In the genomic region with DNA sequence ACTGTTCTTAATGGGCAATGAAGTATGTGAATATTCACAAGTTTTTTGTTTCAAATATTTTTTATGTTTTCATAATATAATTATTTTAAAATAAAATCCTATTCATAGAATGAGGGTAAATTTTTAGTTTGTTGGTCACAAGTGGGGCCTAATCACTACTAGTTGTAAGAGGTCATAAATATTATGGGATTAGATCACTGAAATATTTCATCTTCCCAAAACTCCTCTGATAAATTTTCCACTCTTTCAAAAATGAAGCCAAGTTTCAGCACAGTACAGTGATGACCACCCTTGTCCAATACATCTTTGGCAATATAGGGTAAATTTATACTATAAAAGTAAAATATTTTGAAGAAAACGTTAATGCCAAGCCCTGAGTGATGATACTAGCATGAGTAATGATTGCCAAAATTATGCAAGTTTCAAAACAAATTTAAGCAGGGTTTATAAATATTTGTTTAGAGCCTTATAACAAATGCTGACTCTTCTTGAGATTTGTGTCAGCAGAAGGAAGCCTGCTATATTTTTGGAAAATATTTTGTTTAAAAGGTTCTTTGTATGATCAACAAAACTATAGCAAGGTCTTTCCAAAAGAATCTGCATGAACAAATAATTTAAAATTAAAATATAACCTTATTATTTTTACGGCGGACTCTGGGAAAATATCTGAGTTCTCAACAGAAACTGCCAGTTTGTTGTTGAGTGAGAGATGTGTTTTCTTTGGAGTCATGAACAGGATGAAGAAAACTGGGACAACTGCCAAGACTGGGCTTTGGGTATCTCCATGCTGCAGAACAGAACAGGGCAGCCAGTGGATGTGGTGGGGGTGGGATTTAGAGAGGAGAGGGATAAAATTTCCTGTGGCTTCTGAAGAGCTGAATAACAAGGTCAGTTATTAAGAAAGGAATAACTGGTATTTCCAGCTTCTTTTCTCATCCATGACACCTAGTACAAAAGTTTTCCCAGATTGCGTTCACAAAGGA, we compare ENCODE assay signal across 10 cellular contexts. TPM values are rescaled to one million over a fixed set of nuclear protein-coding genes. Genes with fewer than 3 reads are reported as not detected.
A peak's percentile ranks its signal among the peaks of the same experiment; 100 is the strongest.
DNase-seq lines count a peak whose midpoint lies in the region; ATAC-seq and TF ChIP-seq lines count a peak whose summit lies in the region.
"Had no signal": no experiment of that assay in that cellular context is flagged by ENCODE, and none has a peak within 500 bp of the region (broad histone marks: within the 10 kb centered on the region; RNA-seq: fewer than 3 reads in every experiment).

No MANE protein-coding gene starts in this region.

- no peak for TF ChIP-seq CTCF in thoracic aorta (IDR thresholded peaks at IDR 0.05)

- H3K9me3 ChIP-seq in right cardiac atrium (ENCODE audit: control insufficient read depth, low read length) = no peaks in the 10 kb centered on the region
- no peaks in the 10 kb centered on the region for H3K9me3 ChIP-seq in thoracic aorta
- H3K9me3 ChIP-seq: SJSA1 had no signal

- H3K27me3 ChIP-seq in right cardiac atrium (ENCODE audit: control insufficient read depth, insufficient read depth) = no peaks in the 10 kb centered on the region
- no peaks in the 10 kb centered on the region for H3K27me3 ChIP-seq in thoracic aorta (replicated peaks; ENCODE audit: insufficient read depth)
- H3K27me3 ChIP-seq: SJSA1 had no signal

- intact Hi-C loops in right cardiac atrium (cut with DNase I) = loop anchor here in 3 of 4 donors (2.0 to 10.0 kb wide), 3 partner anchors 41 to 87 kb away; a partner anchor contains a TSS

- H3K27ac ChIP-seq in right cardiac atrium (ENCODE audit: low read length) (no peak overlapping the region), thoracic aorta (peak overlapping the region; percentile 47 to 59)
- H3K27ac ChIP-seq: SJSA1 had no signal

- no peaks in the 10 kb centered on the region for H3K36me3 ChIP-seq in thoracic aorta
- H3K36me3 ChIP-seq: SJSA1 had no signal

- no peaks in the 10 kb centered on the region for H3K4me1 ChIP-seq in right cardiac atrium (ENCODE audit: control insufficient read depth, insufficient read depth, low read length)
- H3K4me1 ChIP-seq in thoracic aorta (ENCODE audit: control insufficient read depth in 1 of 2, low read depth in 2 of 2) = peaks cover 12 to 32% of the 10 kb centered on the region in 2 donors

- WGBS in right cardiac atrium = 41% methylated on average over 4 of the region's 4 CpGs

- no peak overlapping the region for H3K4me3 ChIP-seq in right cardiac atrium (ENCODE audit: low read length)
- H3K4me3 ChIP-seq in thoracic aorta = no peak overlapping the region
- H3K4me3 ChIP-seq: SJSA1 had no signal

- ATAC-seq in SK-N-SH treated with all-trans-retinoic acid at 6 μM for 48 hours = peak; percentile 66
- ATAC-seq in right cardiac atrium = peak; percentile 74 to 79
- ATAC-seq in thoracic aorta (ENCODE audit: insufficient number of reproducible peaks, low FRiP score, low read depth) = no peak
- no peak for ATAC-seq in GM18517 (IDR thresholded peaks at IDR 0.05; ENCODE audit: unreplicated experiment)

- DNase-seq in NCI-H748 (lab: John Stamatoyannopoulos, UW; ENCODE audit: unreplicated experiment) (peak; percentile 55), NCI-H748 treated with DMSO at 0.1 percent for 48 hours (lab: John Stamatoyannopoulos, UW) (no peak), right cardiac atrium (peak; percentile 38 to 66 (median 65)), thoracic aorta (ENCODE audit: low spot score) (no peak), COLO829 (ENCODE audit: low spot score) (no peak)
- DNase-seq in activated T-cell treated with anti-CD3 and anti-CD28 coated beads, Interleukin-2, amount 50 U/mL, for 1 hour = no peak
- DNase-seq: naive B cell had no signal

TF ChIP-seq in SK-N-SH treated with all-trans-retinoic acid at 6 μM for 48 hours, 23 proteins besides CTCF, POLR2A, EP300 and RAD21:
- peak; percentile 65 for TF ChIP-seq ISL1 (CRISPR knock-in tag; IDR thresholded peaks at IDR 0.05)
- TF ChIP-seq BACH2 (CRISPR knock-in tag; IDR thresholded peaks at IDR 0.05; ENCODE audit: borderline replicate concordance) = no peak
TF ChIP-seq in SK-N-SH treated with all-trans-retinoic acid at 6 μM for 48 hours: peak in this region for 1.

RNA-seq across cellular contexts. Expression of a gene that starts 17.9 kb away (rescaled TPM):
- total RNA-seq in right cardiac atrium (100 to 1,000 TPM in 1 of 4 donors, 10 to 100 TPM in 3; 70.8 to 105 (median 83.6) TPM), thoracic aorta (100 to 1,000 TPM; 227 to 342 TPM)
- 130 TPM for polyA plus RNA-seq in right cardiac atrium

Comparison
In these comparisons a context has a peak if more than half of its experiments do, and no peak if none do; other contexts are left out.
1. DNase-seq: peak in NCI-H748 (single experiment) and right cardiac atrium (3 of 3); none in NCI-H748 treated with DMSO at 0.1 percent for 48 hours (single experiment), thoracic aorta (single experiment), activated T-cell treated with anti-CD3 and anti-CD28 coated beads, Interleukin-2, amount 50 U/mL, for 1 hour (single experiment) and COLO829 (single experiment).
2. ATAC-seq: peak in SK-N-SH treated with all-trans-retinoic acid at 6 μM for 48 hours (single experiment) and right cardiac atrium (2 of 2); none in thoracic aorta (single experiment) and GM18517 (single experiment).